8 cellular contexts compared by ENCODE assay signal in genomic region chr1:119613769-119614358, GRCh38. TPM values are rescaled to one million over a fixed set of nuclear protein-coding genes. Genes with fewer than 3 reads are reported as not detected.
DNase-seq lines count a peak whose midpoint lies in the region; ATAC-seq and TF ChIP-seq lines count a peak whose summit lies in the region.

No MANE protein-coding gene starts in this region.

- peak; percentile 65 for DNase-seq in DMS79 (lab: John Stamatoyannopoulos, UW)
- peak in 69 of 76 experiments; percentile 4 to 88 (median 63) for DNase-seq in HUDEP-2 (lab: John Stamatoyannopoulos, UW; ENCODE audit: unreplicated experiment in 76 of 76)
- DNase-seq in activated T-cell treated with anti-CD3 and anti-CD28 coated beads for 24 hours (ENCODE audit: low read depth): peak; percentile 43
- DNase-seq in fibroblast of gingiva (ENCODE audit: low read depth): peak; percentile 74
- peak; percentile 93 for DNase-seq in superior temporal gyrus (ENCODE audit: extremely low spot score)

- H2AFZ ChIP-seq in OCI-LY3 (ENCODE audit: low read depth, low read length) (no peak overlapping the region), neural cell (ENCODE audit: low read depth, low read length) (no peak overlapping the region)

- TF ChIP-seq CTCF in OCI-LY3 (IDR thresholded peaks at IDR 0.05; ENCODE audit: low read depth, low read length): peak; percentile 80
- TF ChIP-seq CTCF in neural cell (IDR thresholded peaks at IDR 0.05; ENCODE audit: poor library complexity, severe bottlenecking): peak; percentile 49

- TF ChIP-seq RAD21 in neural cell (conservative IDR thresholded peaks at IDR 0.05): no peak

- H3K36me3 ChIP-seq in OCI-LY3 (replicated peaks; ENCODE audit: low read depth, low read length) (no peaks in the 10 kb centered on the region), neural cell (ENCODE audit: insufficient read depth, low read length) (no peaks in the 10 kb centered on the region)

- H3K27ac ChIP-seq in OCI-LY3 (ENCODE audit: low read length): no peak overlapping the region
- no peak overlapping the region for H3K27ac ChIP-seq in neural cell (ENCODE audit: low read length)

- H3K9ac ChIP-seq in OCI-LY3 (ENCODE audit: low read length) (no peak overlapping the region), neural cell (ENCODE audit: low read length) (no peak overlapping the region)

- H4K20me1 ChIP-seq in OCI-LY3 (ENCODE audit: insufficient read depth, low read length): no peaks in the 10 kb centered on the region
- no peaks in the 10 kb centered on the region for H4K20me1 ChIP-seq in neural cell (ENCODE audit: insufficient read depth)

- H3K4me2 ChIP-seq in OCI-LY3 (ENCODE audit: low read length): no peak overlapping the region
- no peak overlapping the region for H3K4me2 ChIP-seq in neural cell (ENCODE audit: low read length)

- no peaks in the 10 kb centered on the region for H3F3A ChIP-seq in neural cell (ENCODE audit: insufficient read depth, low read length, poor library complexity, severe bottlenecking)

- TF ChIP-seq EP300 in neural cell (conservative IDR thresholded peaks at IDR 0.05; ENCODE audit: poor library complexity, severe bottlenecking): no peak

- H3K79me2 ChIP-seq in OCI-LY3 (ENCODE audit: low read length): no peaks in the 10 kb centered on the region
- no peaks in the 10 kb centered on the region for H3K79me2 ChIP-seq in neural cell (replicated peaks; ENCODE audit: insufficient read depth, low read length)

- H3K27me3 ChIP-seq in OCI-LY3 (ENCODE audit: low read depth, low read length): no peaks in the 10 kb centered on the region; the same call in 1 of the 2 replicates
- no peaks in the 10 kb centered on the region for H3K27me3 ChIP-seq in neural cell (ENCODE audit: insufficient read depth, low read depth, low read length)

- peaks cover 73% of the 10 kb centered on the region for H3K4me1 ChIP-seq in OCI-LY3 (ENCODE audit: low read length)

- H3K4me3 ChIP-seq in OCI-LY3 (ENCODE audit: low read length) (no peak overlapping the region), neural cell (ENCODE audit: low read length) (no peak overlapping the region)

- no peaks in the 10 kb centered on the region for H3K9me2 ChIP-seq in neural cell (ENCODE audit: insufficient read depth, low read length)

- H3K9me3 ChIP-seq in OCI-LY3 (ENCODE audit: insufficient read depth, low read length) (no peaks in the 10 kb centered on the region), neural cell (ENCODE audit: low read length) (no peaks in the 10 kb centered on the region)

- ATAC-seq in GM21515 (IDR thresholded peaks at IDR 0.05; ENCODE audit: unreplicated experiment): peak; percentile 85

TF ChIP-seq in neural cell, 6 proteins besides CTCF, POLR2A, EP300 and RAD21:
- TF ChIP-seq REST (IDR thresholded peaks at IDR 0.05; ENCODE audit: borderline replicate concordance): no peak
- TF ChIP-seq SMC3 (conservative IDR thresholded peaks at IDR 0.05; ENCODE audit: poor library complexity): peak; percentile 28
TF ChIP-seq in neural cell: peak in this region for 1.

RNA-seq across cellular contexts. Expression of gene ZNF697, which starts 34.2 kb away (rescaled TPM):
- 61.8 and 69.6 TPM in 2 replicates for polyA plus RNA-seq in neural cell
- polyA minus RNA-seq in neural cell: 121 and 125 TPM in 2 replicates

Comparison
In these comparisons a context has a peak if more than half of its experiments do, and no peak if none do; other contexts are left out.
1. DNase-seq: peak in every context shown above with its lines; median percentile 93 in superior temporal gyrus; 74 in fibroblast of gingiva; 65 in DMS79; 63 in HUDEP-2; 43 in activated T-cell treated with anti-CD3 and anti-CD28 coated beads for 24 hours.